In genomic region chr3:101950510-101950909, GRCh38 we compare ENCODE assay signal across 8 cellular contexts.
DNase-seq lines count a peak whose midpoint lies in the region; ATAC-seq and TF ChIP-seq lines count a peak whose summit lies in the region.

No MANE protein-coding gene starts in this region.

- intact Hi-C loops in dorsolateral prefrontal cortex (cut with DNase I), result no loop called here

- no peak overlapping the region for H3K4me3 ChIP-seq in dorsolateral prefrontal cortex

- no peak overlapping the region for H3K27ac ChIP-seq in dorsolateral prefrontal cortex

- H3K4me3 Mint-ChIP-seq in activated CD8-positive, alpha-beta T cell treated with anti-CD3 and anti-CD28 coated beads, Interleukin-2, amount 10 ng/mL, durations not matched to agents 7 days and 5 days, result no peak overlapping the region
- H3K4me3 Mint-ChIP-seq in natural killer cell treated with Interleukin-12 subunit alpha and Interleukin-12 subunit beta and Interleukin-15 and Interleukin-18, amount 100 ng/mL, for 72 hours, result peak overlapping the region; percentile 34

- CTCF ChIA-PET in activated CD8-positive, alpha-beta T cell treated with anti-CD3 and anti-CD28 coated beads, Interleukin-2, amount 10 ng/mL, durations not matched to agents 7 days and 5 days (lab: Charles Lee), result interaction anchor here (1.8 kb wide), 1 partner anchor 275 kb away, joined by 5 read pairs; no protein-coding TSS in a partner anchor
- CTCF ChIA-PET in HEK293T (lab: Yijun Ruan, JAX), result interaction anchor here (0.7 kb wide), 1 partner anchor 21 kb away, joined by 3 read pairs; no protein-coding TSS in a partner anchor

- peaks cover 5% of the 10 kb centered on the region for H3K4me1 Mint-ChIP-seq in activated CD8-positive, alpha-beta T cell treated with anti-CD3 and anti-CD28 coated beads, Interleukin-2, amount 10 ng/mL, durations not matched to agents 7 days and 5 days (ENCODE audit: low read depth)
- H3K4me1 Mint-ChIP-seq in natural killer cell treated with Interleukin-12 subunit alpha and Interleukin-12 subunit beta and Interleukin-15 and Interleukin-18, amount 100 ng/mL, for 72 hours (ENCODE audit: low read depth in 2 of 2), result peaks cover 8 to 13% of the 10 kb centered on the region in 2 donors

- no peaks in the 10 kb centered on the region for H3K27me3 Mint-ChIP-seq in activated CD8-positive, alpha-beta T cell treated with anti-CD3 and anti-CD28 coated beads, Interleukin-2, amount 10 ng/mL, durations not matched to agents 7 days and 5 days (ENCODE audit: low read depth)
- H3K27me3 Mint-ChIP-seq in natural killer cell treated with Interleukin-12 subunit alpha and Interleukin-12 subunit beta and Interleukin-15 and Interleukin-18, amount 100 ng/mL, for 72 hours, result peaks cover 6 to 7% of the 10 kb centered on the region in 2 donors

- no peaks in the 10 kb centered on the region for H3K27me3 ChIP-seq in dorsolateral prefrontal cortex

- no peak for DNase-seq in activated CD8-positive, alpha-beta T cell treated with anti-CD3 and anti-CD28 coated beads, Interleukin-2, amount 10 ng/mL, durations not matched to agents 7 days and 5 days
- no peak for DNase-seq in natural killer cell treated with Interleukin-12 subunit alpha and Interleukin-12 subunit beta and Interleukin-15 and Interleukin-18, amount 100 ng/mL, for 72 hours (ENCODE audit: low spot score)
- no peak for DNase-seq in dorsolateral prefrontal cortex
- no peak for DNase-seq in activated CD4-positive, CD25-positive, alpha-beta regulatory T cell (lab: John Stamatoyannopoulos, UW)
- no peak for DNase-seq in HEK293T (ENCODE audit: extremely low spot score)
- no peak for DNase-seq in hippocampal formation (lab: John Stamatoyannopoulos, UW)

- no peaks in the 10 kb centered on the region for H3K9me3 Mint-ChIP-seq in activated CD8-positive, alpha-beta T cell treated with anti-CD3 and anti-CD28 coated beads, Interleukin-2, amount 10 ng/mL, durations not matched to agents 7 days and 5 days (ENCODE audit: insufficient read depth)
- no peaks in the 10 kb centered on the region for H3K9me3 Mint-ChIP-seq in natural killer cell treated with Interleukin-12 subunit alpha and Interleukin-12 subunit beta and Interleukin-15 and Interleukin-18, amount 100 ng/mL, for 72 hours

- no peak overlapping the region for H3K27ac Mint-ChIP-seq in activated CD8-positive, alpha-beta T cell treated with anti-CD3 and anti-CD28 coated beads, Interleukin-2, amount 10 ng/mL, durations not matched to agents 7 days and 5 days
- H3K27ac Mint-ChIP-seq in natural killer cell treated with Interleukin-12 subunit alpha and Interleukin-12 subunit beta and Interleukin-15 and Interleukin-18, amount 100 ng/mL, for 72 hours, result no peak overlapping the region

- ATAC-seq in GM18520 (IDR thresholded peaks at IDR 0.05; ENCODE audit: unreplicated experiment) (peak; percentile 81), HG02798 (IDR thresholded peaks at IDR 0.05; ENCODE audit: poor library complexity, unreplicated experiment) (peak; percentile 75)
- peak; percentile 51 for ATAC-seq in activated CD8-positive, alpha-beta T cell treated with anti-CD3 and anti-CD28 coated beads, Interleukin-2, amount 10 ng/mL, durations not matched to agents 7 days and 5 days
- peak; percentile 89 to 99 for ATAC-seq in natural killer cell treated with Interleukin-12 subunit alpha and Interleukin-12 subunit beta and Interleukin-15 and Interleukin-18, amount 100 ng/mL, for 72 hours

- no peaks in the 10 kb centered on the region for H3K36me3 Mint-ChIP-seq in activated CD8-positive, alpha-beta T cell treated with anti-CD3 and anti-CD28 coated beads, Interleukin-2, amount 10 ng/mL, durations not matched to agents 7 days and 5 days (ENCODE audit: low read depth)
- H3K36me3 Mint-ChIP-seq in natural killer cell treated with Interleukin-12 subunit alpha and Interleukin-12 subunit beta and Interleukin-15 and Interleukin-18, amount 100 ng/mL, for 72 hours, result no peaks in the 10 kb centered on the region

- POLR2A ChIA-PET in activated CD8-positive, alpha-beta T cell treated with anti-CD3 and anti-CD28 coated beads, Interleukin-2, amount 10 ng/mL, durations not matched to agents 7 days and 5 days (lab: Charles Lee), result interaction anchor here (1.6 kb wide), 1 partner anchor 101 kb away, joined by 4 read pairs; the partner anchor contains the start of gene NFKBIZ
- POLR2A ChIA-PET in HEK293T (lab: Yijun Ruan, JAX), result no interaction called here

- TF ChIP-seq CTCF in dorsolateral prefrontal cortex (IDR thresholded peaks at IDR 0.05 in 54 of 56, conservative IDR thresholded peaks at IDR 0.05 in 2 of 56; ENCODE audit: low read depth in 1 of 56, partially characterized antibody in 56 of 56), result no peak

TF ChIP-seq in HEK293T, 16 proteins besides CTCF, POLR2A, EP300 and RAD21:
- TF ChIP-seq LEF1 (IDR thresholded peaks at IDR 0.05; ENCODE audit: borderline replicate concordance), result no peak
- no peak for TF ChIP-seq FOXK2 (IDR thresholded peaks at IDR 0.05)
- no peak for TF ChIP-seq ELF4 (IDR thresholded peaks at IDR 0.05)
- no peak for TF ChIP-seq HDGF (IDR thresholded peaks at IDR 0.05; ENCODE audit: borderline replicate concordance)
- TF ChIP-seq PKNOX1 (IDR thresholded peaks at IDR 0.05), result no peak
- TF ChIP-seq L3MBTL2 (conservative IDR thresholded peaks at IDR 0.05), result no peak
- TF ChIP-seq TARDBP (IDR thresholded peaks at IDR 0.05), result no peak
- TF ChIP-seq NFRKB (IDR thresholded peaks at IDR 0.05), result no peak
- no peak for TF ChIP-seq FOXA1 (IDR thresholded peaks at IDR 0.05)
- no peak for TF ChIP-seq SUZ12 (IDR thresholded peaks at IDR 0.05)
- TF ChIP-seq CTBP1 (IDR thresholded peaks at IDR 0.05; ENCODE audit: borderline replicate concordance), result no peak
- no peak for TF ChIP-seq SP1 (IDR thresholded peaks at IDR 0.05)
- TF ChIP-seq BHLHE40 (IDR thresholded peaks at IDR 0.05; ENCODE audit: borderline replicate concordance), result no peak
- TF ChIP-seq FOXM1 (IDR thresholded peaks at IDR 0.05; ENCODE audit: borderline replicate concordance), result no peak
- TF ChIP-seq ZNF384 (IDR thresholded peaks at IDR 0.05), result no peak
- TF ChIP-seq ARNT (IDR thresholded peaks at IDR 0.05), result no peak
TF ChIP-seq in HEK293T: peak in this region for 0.
